Comparison of ENCODE assay signal across 18 cellular contexts in the genomic region with DNA sequence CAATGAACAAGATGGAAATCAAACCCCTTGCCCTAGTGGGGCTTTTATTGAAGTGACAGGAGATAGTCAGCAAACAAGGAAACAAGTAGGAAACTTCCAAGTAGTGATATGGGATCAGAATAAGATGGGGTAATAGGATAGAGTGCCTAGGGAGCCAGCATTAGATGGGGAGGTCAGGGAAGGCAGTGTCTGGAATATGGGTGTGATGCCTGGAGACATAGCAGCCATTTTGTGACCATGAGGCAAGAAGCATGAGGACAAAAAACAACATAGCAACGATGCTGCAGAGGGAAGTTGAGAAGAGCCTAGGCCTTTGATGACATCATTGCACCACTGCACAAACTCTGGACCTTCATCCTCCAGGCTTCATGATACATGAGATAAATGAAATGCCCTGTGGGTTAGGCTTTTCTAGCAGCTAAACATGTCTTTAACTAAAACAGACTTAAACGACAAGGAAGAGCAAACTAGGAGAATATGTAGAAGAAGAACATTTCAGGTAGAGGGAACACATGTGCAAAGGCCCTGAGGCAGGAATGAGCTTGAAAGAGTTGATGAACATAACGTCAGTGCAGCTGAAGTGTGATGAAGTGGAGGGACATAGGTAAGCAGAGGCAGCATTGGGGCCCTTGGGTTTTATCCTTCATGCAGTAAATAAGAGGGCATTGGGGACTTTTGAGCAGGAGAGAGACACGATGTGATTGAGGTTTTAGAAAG. TPM values are rescaled to one million over a fixed set of nuclear protein-coding genes. Genes with fewer than 3 reads are reported as not detected.
A peak's percentile ranks its signal among the peaks of the same experiment; 100 is the strongest.
DNase-seq lines count a peak whose midpoint lies in the region; ATAC-seq, FAIRE-seq and TF ChIP-seq lines count a peak whose summit lies in the region.
"Had no signal": no experiment of that assay in that cellular context is flagged by ENCODE, and none has a peak within 500 bp of the region (broad histone marks: within the 10 kb centered on the region; RNA-seq: fewer than 3 reads in every experiment).

No MANE protein-coding gene starts in this region.

- CTCF ChIA-PET in A673 (lab: Charles Lee) (no interaction called here), HEK293 (lab: Yijun Ruan, JAX) (interaction anchor here (1.2 kb wide), 1 partner anchor 49 kb away, joined by 3 read pairs; no protein-coding TSS in a partner anchor), H1 (lab: Charles Lee; ENCODE audit: partially characterized antibody) (interaction anchor here (2.9 kb wide), 1 partner anchor 8 kb away, joined by 16 read pairs; no protein-coding TSS in a partner anchor)

- TF ChIP-seq EP300 in H1 (IDR thresholded peaks at IDR 0.05; ENCODE audit: borderline replicate concordance in 1 of 2, low read depth in 2 of 2, low read length in 2 of 2), result no peak

- TSS peak; percentile 17 for BruUV-seq in A673 (replicated peaks; lab: Mats Ljungman, UMichigan)

- no peaks in the 10 kb centered on the region for H3K79me1 ChIP-seq in H1 (ENCODE audit: low read depth, low read length)

- intact Hi-C loops in A673 (cut with micrococcal nuclease; ENCODE audit: unreplicated experiment), result no loop called here

- no peak overlapping the region for H2BK120ac ChIP-seq in H1 (replicated peaks; ENCODE audit: low read depth, low read length)

- peak overlapping the region; percentile 44 for H3K27ac Mint-ChIP-seq in activated T-helper 17 cell treated with anti-CD3 and anti-CD28 coated beads, Interleukin-2, amount 50 U/mL, for 72 hours

- H3K4me1 ChIP-seq in A673 (ENCODE audit: insufficient read depth, low read length, poor library complexity, severe bottlenecking) (no peaks in the 10 kb centered on the region), HEK293 (ENCODE audit: control insufficient read depth, insufficient read depth, low read length) (no peaks in the 10 kb centered on the region), H1 (replicated peaks in 1 of 4; ENCODE audit: control insufficient read depth in 3 of 4, insufficient read depth in 4 of 4, low read length in 3 of 4) (no peaks in the 10 kb centered on the region)
- H3K4me1 ChIP-seq: BE2C had no signal

- TF ChIP-seq RAD21 in H1 (IDR thresholded peaks at IDR 0.05 in 1 of 2, conservative IDR thresholded peaks at IDR 0.05 in 1 of 2; ENCODE audit: low read depth in 2 of 2, low read length in 2 of 2), result no peak

- 86% methylated on average over 4 of the region's 4 CpGs; no CpG with 5 or more reads in 1 of the 2 experiments for WGBS in H1 (ENCODE audit: extremely low coverage in 1 of 2, insufficient coverage in 1 of 2, insufficient read length in 1 of 2, insufficient replicate concordance in 2 of 2, low coverage in 1 of 2, low lambda C conversion rate in 2 of 2, missing lambda C conversion rate in 1 of 2), 2 experiments

- H3K9me3 ChIP-seq in A673 (ENCODE audit: low read depth, low read length, poor library complexity, severe bottlenecking) (peaks cover 5% of the 10 kb centered on the region), HEK293 (ENCODE audit: control insufficient read depth, insufficient read depth, low read depth, low read length) (no peaks in the 10 kb centered on the region), H1 (ENCODE audit: insufficient read depth in 2 of 2, low read depth in 1 of 2, low read length in 1 of 2) (0 out of 4 replicates have a peak, but pooled peaks cover 0 to 2% of the 10 kb centered on the region in 2 experiments)
- H3K9me3 ChIP-seq: BE2C had no signal

- H4K20me1 ChIP-seq in H1 (replicated peaks in 1 of 2; ENCODE audit: control insufficient read depth in 1 of 2, insufficient read depth in 2 of 2, low read length in 2 of 2), result peaks cover 0 to 4% of the 10 kb centered on the region in 2 experiments

- no peak overlapping the region for H4K5ac ChIP-seq in H1 (ENCODE audit: insufficient read length, low read depth, low read length)

- POLR2A ChIA-PET in A673 (lab: Charles Lee; ENCODE audit: low non-redundant PET), result no interaction called here
- POLR2A ChIA-PET in HEK293 (lab: Yijun Ruan, JAX), result no interaction called here
- POLR2A ChIA-PET in H1 (lab: Charles Lee; ENCODE audit: partially characterized antibody), result interaction anchor here (2.3 kb wide), 1 partner anchor 21 kb away, joined by 5 read pairs; no protein-coding TSS in a partner anchor

- H3K4ac ChIP-seq in H1 (replicated peaks; ENCODE audit: insufficient read length, low read depth, low read length), result no peak overlapping the region

- H3K79me2 ChIP-seq in H1 (ENCODE audit: control insufficient read depth in 1 of 2, insufficient read depth in 2 of 2, low read length in 2 of 2), result no peaks in the 10 kb centered on the region

- H3K27ac ChIP-seq in A673 (ENCODE audit: low read depth, low read length, poor library complexity, severe bottlenecking) (no peak overlapping the region), HEK293 (ENCODE audit: extremely low read depth, low read depth, low read length) (no peak overlapping the region), H1 (ENCODE audit: low read depth, low read length) (no peak overlapping the region)

- TF ChIP-seq POLR2A in H1 (IDR thresholded peaks at IDR 0.05; ENCODE audit: control extremely low read depth in 1 of 2, low read depth in 2 of 2, low read length in 2 of 2), result no peak

- peaks cover 4% of the 10 kb centered on the region for H3K4me1 Mint-ChIP-seq in activated T-helper 17 cell treated with anti-CD3 and anti-CD28 coated beads, Interleukin-2, amount 50 U/mL, for 72 hours
- H3K4me1 Mint-ChIP-seq: CD8-positive, alpha-beta memory T cell had no signal

- no peak overlapping the region for H2BK5ac ChIP-seq in H1 (ENCODE audit: low read depth, low read length)

- TF ChIP-seq CTCF in A673 (conservative IDR thresholded peaks at IDR 0.05; ENCODE audit: low read depth, low read length) (no peak), HEK293 (tag by site-specific recombination; IDR thresholded peaks at IDR 0.05) (no peak), H1 (IDR thresholded peaks at IDR 0.05; ENCODE audit: control extremely low read depth in 1 of 3, insufficient read depth in 1 of 3, low read depth in 1 of 3, low read length in 3 of 3) (no peak)

- peaks cover 8% of the 10 kb centered on the region for H3K9me3 Mint-ChIP-seq in activated T-helper 17 cell treated with anti-CD3 and anti-CD28 coated beads, Interleukin-2, amount 50 U/mL, for 72 hours

- no peak overlapping the region for H3K14ac ChIP-seq in H1 (ENCODE audit: insufficient read length)

- H3K4me3 ChIP-seq in A673 (ENCODE audit: low read depth, low read length, poor library complexity, severe bottlenecking) (no peak overlapping the region), HEK293 (ENCODE audit: low read depth, low read length) (no peak overlapping the region), H1 (ENCODE audit: extremely low read depth in 1 of 4, insufficient read depth in 2 of 4, low read depth in 3 of 4, low read length in 4 of 4) (no peak overlapping the region)

- H3K27me3 ChIP-seq in A673 (replicated peaks; ENCODE audit: insufficient read depth, low read depth, low read length, poor library complexity) (no peaks in the 10 kb centered on the region), H1 (replicated peaks in 1 of 4; ENCODE audit: control insufficient read depth in 3 of 4, extremely low read depth in 1 of 4, insufficient read depth in 3 of 4, low read length in 3 of 4) (no peaks in the 10 kb centered on the region)
- H3K27me3 ChIP-seq: BE2C had no signal

- H2AFZ ChIP-seq in H1 (ENCODE audit: low read length), result no peak overlapping the region

- H2BK20ac ChIP-seq in H1 (ENCODE audit: low read length), result no peak overlapping the region

- H3K36me3 ChIP-seq in A673 (ENCODE audit: insufficient read depth, low read length, poor library complexity, severe bottlenecking) (no peaks in the 10 kb centered on the region), HEK293 (ENCODE audit: control insufficient read depth in 2 of 2, insufficient read depth in 1 of 2, low read length in 2 of 2) (no peaks in the 10 kb centered on the region), H1 (ENCODE audit: control insufficient read depth in 2 of 4, insufficient read depth in 4 of 4, low read length in 3 of 4) (no peaks in the 10 kb centered on the region)
- H3K36me3 ChIP-seq: BE2C had no signal

- no peak overlapping the region for H3K4me3 Mint-ChIP-seq in activated T-helper 17 cell treated with anti-CD3 and anti-CD28 coated beads, Interleukin-2, amount 50 U/mL, for 72 hours
- H3K4me3 Mint-ChIP-seq: CD8-positive, alpha-beta memory T cell; H9 had no signal

- H3K23ac ChIP-seq in H1 (ENCODE audit: insufficient read length), result no peak overlapping the region

- H3K18ac ChIP-seq in H1 (ENCODE audit: extremely low read depth, low read length), result no peak overlapping the region

- no peaks in the 10 kb centered on the region for H3K27me3 Mint-ChIP-seq in activated T-helper 17 cell treated with anti-CD3 and anti-CD28 coated beads, Interleukin-2, amount 50 U/mL, for 72 hours
- H3K27me3 Mint-ChIP-seq: CD4-positive, CD25-positive, alpha-beta regulatory T cell; CD8-positive, alpha-beta memory T cell had no signal

- peaks cover 9% of the 10 kb centered on the region; the same call in 1 of the 2 replicates for H3K23me2 ChIP-seq in H1 (ENCODE audit: low read depth, low read length)

- H3K36me3 Mint-ChIP-seq in activated T-helper 17 cell treated with anti-CD3 and anti-CD28 coated beads, Interleukin-2, amount 50 U/mL, for 72 hours (ENCODE audit: low read depth), result no peaks in the 10 kb centered on the region

- H4K8ac ChIP-seq in H1 (ENCODE audit: extremely low read depth, insufficient read depth, low read length), result no peak overlapping the region

- H3K56ac ChIP-seq in H1 (replicated peaks; ENCODE audit: insufficient read length, low read depth, low read length), result no peak overlapping the region

- H3K4me2 ChIP-seq in H1 (ENCODE audit: insufficient read depth in 1 of 2, low read depth in 2 of 2, low read length in 2 of 2), result no peak overlapping the region

- no peak overlapping the region for H2BK12ac ChIP-seq in H1 (ENCODE audit: low read depth, low read length)

- no peak overlapping the region for H3K9ac ChIP-seq in H1 (replicated peaks in 1 of 4; ENCODE audit: extremely low read depth in 1 of 4, low read depth in 3 of 4, low read length in 3 of 4)

- ATAC-seq in activated T-helper 17 cell treated with anti-CD3 and anti-CD28 coated beads, Interleukin-2, amount 50 U/mL, for 72 hours (replicated peaks), result no peak

- no peak overlapping the region for H2BK15ac ChIP-seq in H1 (ENCODE audit: low read length)

- DNase-seq in A673 (ENCODE audit: low spot score) (no peak), H1 (ENCODE audit: low read depth in 1 of 2, low spot score in 2 of 2) (no peak), NCI-H2171 treated with DMSO at 0.1 percent for 48 hours (lab: John Stamatoyannopoulos, UW) (no peak)
- no peak for DNase-seq in activated naive CD4-positive, alpha-beta T cell (lab: John Stamatoyannopoulos, UW)
- DNase-seq: ACHN; BE2C; C1 segment of cervical spinal cord; CD4-positive, CD25-positive, alpha-beta regulatory T cell; CD8-positive, alpha-beta memory T cell; COR-L47; GOT3; H9 had no signal

- FAIRE-seq in H1 (lab: Jason Lieb, UNC), result no peak
- FAIRE-seq: D721Med, G401.6, GM12892, GM18507 had no signal

- H2AK5ac ChIP-seq in H1 (ENCODE audit: low read depth, low read length), result no peak overlapping the region

- H4K91ac ChIP-seq in H1 (replicated peaks; ENCODE audit: insufficient read length, low read length), result no peak overlapping the region

RNA-seq across cellular contexts. Expression of a gene that starts 18.2 kb away (rescaled TPM):
- 46.5 and 47.6 TPM in 2 replicates for total RNA-seq in A673 (2021)
- total RNA-seq in activated T-helper 17 cell treated with anti-CD3 and anti-CD28 coated beads, Interleukin-2, amount 50 U/mL, for 72 hours, result 10 to 100 TPM; 14.3 to 28.5 TPM
- 33.3 and 34.2 TPM in 2 replicates for total RNA-seq in H1 (2021; fragmentation: NEBNext Ultra II Directional; extraction: Animal tissue kit (Norgen Biotek cat#: 25700))
- 90.4 and 133 TPM in 2 replicates for polyA plus RNA-seq in H1 (2011; rRNA removed)
- polyA plus RNA-seq in H1 (2011; cell fraction: cytosol; rRNA removed), result 66.8 TPM
- 70.3 TPM for polyA plus RNA-seq in H1 (2011; cell fraction: nucleus; rRNA removed)
- polyA plus RNA-seq in H1 (2012, experiment 1 of 2), result 23.0 to 40.0 TPM (median 34.0 TPM) in 4 replicates
- 35.1 TPM for polyA plus RNA-seq in H1 (2012, experiment 2 of 2)
- polyA plus RNA-seq in H1 (2013, experiment 1 of 2), result 29.5 TPM
- 29.8 TPM for polyA plus RNA-seq in H1 (2013, experiment 2 of 2)
- 35.5 and 44.9 TPM in 2 replicates for polyA minus RNA-seq in H1 (2011; rRNA and poly(A)+ RNA removed)
- 27.9 TPM for polyA minus RNA-seq in H1 (2011; cell fraction: cytosol; rRNA and poly(A)+ RNA removed)
- 38.5 TPM for polyA minus RNA-seq in H1 (2011; cell fraction: nucleus; rRNA and poly(A)+ RNA removed)

RNA-seq across cellular contexts. Expression of a gene that starts 21.0 kb away (rescaled TPM):
- 0.75 and 2.3 TPM in 2 replicates for total RNA-seq in A673 (2021)
- total RNA-seq in activated T-helper 17 cell treated with anti-CD3 and anti-CD28 coated beads, Interleukin-2, amount 50 U/mL, for 72 hours, result 1 to 10 TPM; 1.8 to 2.3 TPM
- 7.5 and 8.4 TPM in 2 replicates for total RNA-seq in H1 (2021; fragmentation: NEBNext Ultra II Directional; extraction: Animal tissue kit (Norgen Biotek cat#: 25700))
- polyA plus RNA-seq in H1 (2011; rRNA removed), result 5.4 and 8.8 TPM in 2 replicates
- polyA plus RNA-seq in H1 (2011; cell fraction: cytosol; rRNA removed), result 6.3 TPM
- 7.7 TPM for polyA plus RNA-seq in H1 (2011; cell fraction: nucleus; rRNA removed)
- 5.8 to 7.2 TPM (median 5.9 TPM) in 4 replicates for polyA plus RNA-seq in H1 (2012, experiment 1 of 2)
- polyA plus RNA-seq in H1 (2012, experiment 2 of 2), result 5.1 TPM
- 4.8 TPM for polyA plus RNA-seq in H1 (2013, experiment 1 of 2)
- 4.8 TPM for polyA plus RNA-seq in H1 (2013, experiment 2 of 2)
- 4.7 and 6.3 TPM in 2 replicates for polyA minus RNA-seq in H1 (2011; rRNA and poly(A)+ RNA removed)
- 5.9 TPM for polyA minus RNA-seq in H1 (2011; cell fraction: cytosol; rRNA and poly(A)+ RNA removed)
- polyA minus RNA-seq in H1 (2011; cell fraction: nucleus; rRNA and poly(A)+ RNA removed), result 5.7 TPM

RNA-seq across cellular contexts. Expression of a gene that starts 52.3 kb away (rescaled TPM):
- 39.0 and 44.0 TPM in 2 replicates for total RNA-seq in A673 (2021)
- 100 to 1,000 TPM; 107 to 112 TPM for total RNA-seq in activated T-helper 17 cell treated with anti-CD3 and anti-CD28 coated beads, Interleukin-2, amount 50 U/mL, for 72 hours
- 32.4 and 33.5 TPM in 2 replicates for total RNA-seq in H1 (2021; fragmentation: NEBNext Ultra II Directional; extraction: Animal tissue kit (Norgen Biotek cat#: 25700))
- polyA plus RNA-seq in H1 (2011; rRNA removed), result 16.9 and 24.3 TPM in 2 replicates
- polyA plus RNA-seq in H1 (2011; cell fraction: cytosol; rRNA removed), result 15.7 TPM
- 17.8 TPM for polyA plus RNA-seq in H1 (2011; cell fraction: nucleus; rRNA removed)
- 17.6 to 31.6 TPM (median 28.7 TPM) in 4 replicates for polyA plus RNA-seq in H1 (2012, experiment 1 of 2)
- 29.4 TPM for polyA plus RNA-seq in H1 (2012, experiment 2 of 2)
- polyA plus RNA-seq in H1 (2013, experiment 1 of 2), result 19.3 TPM
- polyA plus RNA-seq in H1 (2013, experiment 2 of 2), result 20.9 TPM
- polyA minus RNA-seq in H1 (2011; rRNA and poly(A)+ RNA removed), result 8.4 and 10.1 TPM in 2 replicates
- 8.6 TPM for polyA minus RNA-seq in H1 (2011; cell fraction: cytosol; rRNA and poly(A)+ RNA removed)
- polyA minus RNA-seq in H1 (2011; cell fraction: nucleus; rRNA and poly(A)+ RNA removed), result 13.8 TPM
